Comparison of ENCODE assay signal across 10 cellular contexts in the genomic region with DNA sequence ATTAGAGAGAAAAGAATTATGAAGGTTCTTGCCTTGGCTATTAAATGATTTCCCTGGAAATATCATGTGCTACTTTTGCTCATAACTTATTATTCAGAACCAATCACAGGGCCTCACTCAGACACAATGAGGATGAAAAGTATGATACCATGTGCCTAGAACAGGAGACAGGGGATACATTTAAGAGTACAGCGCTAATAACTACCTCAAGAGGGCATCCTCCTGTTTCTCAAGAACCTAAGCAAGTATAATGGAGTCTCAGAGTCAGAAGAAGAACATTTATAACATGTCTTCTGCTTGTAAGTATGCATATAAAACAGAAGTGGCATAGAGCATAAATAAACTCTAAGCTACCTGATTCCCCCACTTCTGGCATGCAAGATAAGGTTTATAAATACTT.
A peak's percentile ranks its signal among the peaks of the same experiment; 100 is the strongest.
DNase-seq lines count a peak whose midpoint lies in the region; ATAC-seq, FAIRE-seq and TF ChIP-seq lines count a peak whose summit lies in the region.
"Had no signal": no experiment of that assay in that cellular context is flagged by ENCODE, and none has a peak within 500 bp of the region (broad histone marks: within the 10 kb centered on the region; RNA-seq: fewer than 3 reads in every experiment).

No MANE protein-coding gene starts in this region.

- H3K4me1 ChIP-seq in NT2/D1 (ENCODE audit: insufficient read depth, insufficient read length) (no peaks in the 10 kb centered on the region), fibroblast of lung (ENCODE audit: control insufficient read depth, extremely low read depth, insufficient read depth, low read length) (no peaks in the 10 kb centered on the region)
- H3K4me1 ChIP-seq: HAP-1, SJCRH30 had no signal

- H2AFZ ChIP-seq in fibroblast of lung (ENCODE audit: low read length) = no peak overlapping the region

- no peaks in the 10 kb centered on the region for H3K79me2 ChIP-seq in fibroblast of lung (ENCODE audit: control insufficient read depth, insufficient read depth, low read length)

- H3K4me2 ChIP-seq in fibroblast of lung (ENCODE audit: extremely low read depth, insufficient read depth, low read length) = no peak overlapping the region

- H3K27me3 Mint-ChIP-seq in natural killer cell (ENCODE audit: low read depth in 2 of 2) = no peaks in the 10 kb centered on the region

- H3K9me3 ChIP-seq in NT2/D1 (ENCODE audit: insufficient read depth, low read length) (no peaks in the 10 kb centered on the region), fibroblast of lung (ENCODE audit: control insufficient read depth, insufficient read depth, low read depth, low read length) (no peaks in the 10 kb centered on the region)
- H3K9me3 ChIP-seq: HAP-1, SJCRH30 had no signal

- no peaks in the 10 kb centered on the region for H4K20me1 ChIP-seq in fibroblast of lung (ENCODE audit: control insufficient read depth, extremely low read depth, insufficient read depth, low read length)

- no peak overlapping the region for H3K27ac ChIP-seq in fibroblast of lung (ENCODE audit: insufficient read depth, low read length)
- H3K27ac ChIP-seq: SJCRH30 had no signal

- peaks cover 2 to 4% of the 10 kb centered on the region in 2 donors for H3K9me3 Mint-ChIP-seq in natural killer cell

- H3K9ac ChIP-seq in NT2/D1 (ENCODE audit: insufficient read length, low read depth) (no peak overlapping the region), fibroblast of lung (ENCODE audit: insufficient read depth, low read length) (no peak overlapping the region)

- H3K36me3 Mint-ChIP-seq in natural killer cell = no peaks in the 10 kb centered on the region

- H3K27ac Mint-ChIP-seq in natural killer cell = no peak overlapping the region

- H3K36me3 ChIP-seq in NT2/D1 (ENCODE audit: insufficient read depth, insufficient read length, low read length) (no peaks in the 10 kb centered on the region), fibroblast of lung (ENCODE audit: control insufficient read depth, insufficient read depth, low read length) (no peaks in the 10 kb centered on the region)
- H3K36me3 ChIP-seq: HAP-1, SJCRH30 had no signal

- ATAC-seq in sciatic nerve = peak; percentile 64
- ATAC-seq in GM21723 (IDR thresholded peaks at IDR 0.05; ENCODE audit: unreplicated experiment) = no peak
- ATAC-seq in natural killer cell = no peak

- intact Hi-C loops in sciatic nerve (cut with DNase I) = no loop called here
- intact Hi-C loops in natural killer cell (cut with micrococcal nuclease) = no loop called here

- H3K4me3 Mint-ChIP-seq in natural killer cell = no peak overlapping the region

- TF ChIP-seq CTCF in fibroblast of lung (conservative IDR thresholded peaks at IDR 0.05 in 1 of 2, IDR thresholded peaks at IDR 0.05 in 1 of 2; ENCODE audit: low read depth in 1 of 2, low read length in 2 of 2) = peak; percentile 35 to 67
- no peak for TF ChIP-seq CTCF in natural killer cell (IDR thresholded peaks at IDR 0.05)

- no peaks in the 10 kb centered on the region for H3K27me3 ChIP-seq in NT2/D1 (ENCODE audit: insufficient read depth, insufficient read length)
- H3K27me3 ChIP-seq in fibroblast of lung (ENCODE audit: control insufficient read depth, insufficient read depth, low read length) = no peaks in the 10 kb centered on the region
- H3K27me3 ChIP-seq: SJCRH30 had no signal

- no peak for DNase-seq in H54 (ENCODE audit: insufficient read length, low spot score)
- peak; percentile 22 for DNase-seq in NT2/D1 (ENCODE audit: low read depth, low spot score)
- DNase-seq in fibroblast of lung (ENCODE audit: low read depth in 2 of 2) = peak; percentile 24 to 78
- DNase-seq in sciatic nerve (ENCODE audit: low spot score) = no peak
- DNase-seq in globus pallidus (ENCODE audit: low spot score) = no peak
- DNase-seq in natural killer cell = no peak
- DNase-seq: stimulated activated CD4-positive, alpha-beta T cell treated with anti-CD3 and anti-CD28 coated beads, Interleukin-2, amount 100 ng/mL, for 48 hours had no signal

- no peak for TF ChIP-seq POLR2A in H54 (IDR thresholded peaks at IDR 0.05; ENCODE audit: low read depth, low read length)

- H3K4me1 Mint-ChIP-seq in natural killer cell = no peaks in the 10 kb centered on the region

- peak; percentile 86 for FAIRE-seq in H54 (lab: Jason Lieb, UNC)

- H3K4me3 ChIP-seq in NT2/D1 (ENCODE audit: insufficient read length, low read depth) (no peak overlapping the region), fibroblast of lung (replicated peaks in 1 of 4; ENCODE audit: control extremely low read depth in 1 of 4, insufficient read depth in 1 of 4, low read depth in 3 of 4, low read length in 4 of 4) (no peak overlapping the region)
- H3K4me3 ChIP-seq: HAP-1, SJCRH30 had no signal

Comparison
In these comparisons a context has a peak if more than half of its experiments do, and no peak if none do; other contexts are left out.
1. DNase-seq: peak in NT2/D1 (single experiment) and fibroblast of lung (2 of 2); none in H54 (single experiment), sciatic nerve (single experiment), globus pallidus (single experiment) and natural killer cell (single experiment).